ENCODE assay signal across 8 cellular contexts in genomic region chr5:177446184-177447065, GRCh38. TPM values are rescaled to one million over a fixed set of nuclear protein-coding genes. Genes with fewer than 3 reads are reported as not detected.
DNase-seq lines count a peak whose midpoint lies in the region; ATAC-seq and TF ChIP-seq lines count a peak whose summit lies in the region.

PRR7 (plus strand) TSS chr5:177446814; CDS start chr5:177455068, 8,254 bp downstream.

- H3K9ac ChIP-seq in rectal smooth muscle tissue (ENCODE audit: low read length) = no peak within 1 kb of the TSS

- intact Hi-C loops in ascending aorta (cut with DNase I) = loop anchor here (1.0 kb wide), 1 partner anchor 20 kb away; the partner anchor contains the start of gene GRK6

- H3K4me1 ChIP-seq in ascending aorta (peaks cover 17 to 24% of the 10 kb centered on the region in 2 donors), rectal smooth muscle tissue (ENCODE audit: control insufficient read depth, insufficient read depth, low read length) (no peaks in the 10 kb centered on the region)

- peak in 1 of 3 experiments; percentile 21 for TF ChIP-seq CTCF in ascending aorta (IDR thresholded peaks at IDR 0.05)

- DNase-seq in GF-D8 (lab: John Stamatoyannopoulos, UW) (peak; percentile 40), Kasumi-1 (lab: John Stamatoyannopoulos, UW) (peak; percentile 53 to 57), T-helper 1 cell (peak; percentile 48 to 75 (median 60)), ascending aorta (ENCODE audit: low spot score in 2 of 2) (no peak), hepatic stellate cell (ENCODE audit: low spot score) (peak; percentile 95), dedifferentiated amniotic fluid mesenchymal stem cell (ENCODE audit: extremely low spot score) (no peak)

- H3K27ac ChIP-seq in ascending aorta (no peak within 1 kb of the TSS), rectal smooth muscle tissue (ENCODE audit: low read depth, low read length) (no peak within 1 kb of the TSS)

- H3K9me3 ChIP-seq in ascending aorta = no peaks in the 10 kb centered on the region

- H3K27me3 ChIP-seq in ascending aorta (no peaks in the 10 kb centered on the region), rectal smooth muscle tissue (ENCODE audit: control insufficient read depth, insufficient read depth, low read length) (peaks cover 11% of the 10 kb centered on the region)

- H3K4me3 ChIP-seq in ascending aorta (peak within 1 kb of the TSS; percentile 59 to 70), rectal smooth muscle tissue (ENCODE audit: low read length) (peak within 1 kb of the TSS; percentile 50)

- ATAC-seq in GM21723 (IDR thresholded peaks at IDR 0.05; ENCODE audit: unreplicated experiment) = peak; percentile 46

- peaks cover 5 to 8% of the 10 kb centered on the region in 2 donors for H3K36me3 ChIP-seq in ascending aorta
- H3K36me3 ChIP-seq in rectal smooth muscle tissue (ENCODE audit: control insufficient read depth, insufficient read depth, low read length) = no peaks in the 10 kb centered on the region

RNA-seq across cellular contexts. Expression of gene PRR7, which starts in this region (rescaled TPM):
- 18.1 TPM for total RNA-seq in ascending aorta

Comparison
In these comparisons a context has a peak if more than half of its experiments do, and no peak if none do; other contexts are left out.
1. DNase-seq: peak in GF-D8 (single experiment), Kasumi-1 (2 of 2), T-helper 1 cell (5 of 5) and hepatic stellate cell (single experiment); none in ascending aorta (0 of 2) and dedifferentiated amniotic fluid mesenchymal stem cell (single experiment).